ENCODE assay signal across 18 cellular contexts in the genomic region with DNA sequence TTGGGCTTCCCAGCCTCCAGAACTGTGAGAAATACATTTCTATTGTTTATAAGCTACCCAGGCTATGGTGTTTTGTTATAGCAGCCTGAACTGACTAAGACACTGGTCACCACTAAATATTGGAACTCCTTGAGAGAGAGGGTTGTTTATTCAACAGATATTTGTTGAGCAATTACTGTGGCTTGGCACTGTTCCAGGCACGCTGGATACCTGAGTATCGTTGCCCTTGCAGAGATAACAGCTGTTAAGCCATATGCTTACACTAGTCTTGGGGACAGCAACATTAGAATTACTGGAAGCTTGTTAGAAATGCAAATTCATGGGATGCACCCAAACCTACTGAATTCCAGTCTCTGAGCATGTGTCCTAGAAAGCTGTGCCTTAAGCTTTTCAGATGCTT.
A peak's percentile ranks its signal among the peaks of the same experiment; 100 is the strongest.
DNase-seq lines count a peak whose midpoint lies in the region; ATAC-seq lines count a peak whose summit lies in the region.
"Had no signal": no experiment of that assay in that cellular context is flagged by ENCODE, and none has a peak within 500 bp of the region (broad histone marks: within the 10 kb centered on the region; RNA-seq: fewer than 3 reads in every experiment).

No MANE protein-coding gene starts in this region.

- ATAC-seq in GM19463 (IDR thresholded peaks at IDR 0.05; ENCODE audit: unreplicated experiment), result no peak
- ATAC-seq in HG02798 (IDR thresholded peaks at IDR 0.05; ENCODE audit: poor library complexity, unreplicated experiment), result no peak
- ATAC-seq: HCT116 had no signal

- DNase-seq in DMS153 (lab: John Stamatoyannopoulos, UW) (peak; percentile 41), DMS153 treated with DMSO at 0.1 percent for 48 hours (lab: John Stamatoyannopoulos, UW; ENCODE audit: unreplicated experiment) (no peak), NCI-H2029 (lab: John Stamatoyannopoulos, UW) (peak; percentile 70), NCI-H748 treated with DMSO at 0.1 percent for 48 hours (lab: John Stamatoyannopoulos, UW) (peak; percentile 45), SHP77 treated with DMSO at 0.1 percent for 48 hours (lab: John Stamatoyannopoulos, UW) (peak; percentile 25)
- DNase-seq in activated CD4-positive, alpha-beta T cell treated with anti-CD3 and anti-CD28 coated beads for 4 hours, result no peak
- DNase-seq: ACHN; Caco-2; CD4-positive, alpha-beta T cell; DMS 273 treated with DMSO at 0.1 percent for 48 hours; MG63; NCI-H1048; Right ventricle myocardium superior; SK-N-SH; T-helper 2 cell had no signal

Comparison
In these comparisons a context has a peak if more than half of its experiments do, and no peak if none do; other contexts are left out.
1. DNase-seq: peak in DMS153 (single experiment), NCI-H2029 (single experiment), NCI-H748 treated with DMSO at 0.1 percent for 48 hours (single experiment) and SHP77 treated with DMSO at 0.1 percent for 48 hours (single experiment); none in DMS153 treated with DMSO at 0.1 percent for 48 hours (single experiment) and activated CD4-positive, alpha-beta T cell treated with anti-CD3 and anti-CD28 coated beads for 4 hours (0 of 2).